In genomic region chr1:24020032-24020431, GRCh38 we compare ENCODE assay signal across 13 cellular contexts. TPM values are rescaled to one million over a fixed set of nuclear protein-coding genes. Genes with fewer than 3 reads are reported as not detected.
DNase-seq lines count a peak whose midpoint lies in the region; ATAC-seq, FAIRE-seq and TF ChIP-seq lines count a peak whose summit lies in the region.
"Had no signal": no experiment of that assay in that cellular context is flagged by ENCODE, and none has a peak within 500 bp of the region (broad histone marks: within the 10 kb centered on the region; RNA-seq: fewer than 3 reads in every experiment).

No MANE protein-coding gene starts in this region.

- no peak for DNase-seq in HepG2 (ENCODE audit: low spot score)
- no peak for DNase-seq in right lobe of liver
- DNase-seq in prostate gland (ENCODE audit: low spot score), result no peak
- no peak for DNase-seq in amygdala (lab: John Stamatoyannopoulos, UW)
- no peak for DNase-seq in SKM-1 (lab: John Stamatoyannopoulos, UW; ENCODE audit: unreplicated experiment)
- no peak for DNase-seq in activated T-cell treated with anti-CD3 and anti-CD28 coated beads for 4 hours
- DNase-seq: KG1, NCI-H2227 treated with DMSO at 0.1 percent for 48 hours, SJCRH30, small intestine had no signal

- H3K4me3 ChIP-seq in HepG2 (replicated peaks in 1 of 3; ENCODE audit: insufficient read depth in 1 of 3, low read depth in 2 of 3, low read length in 3 of 3) (peak overlapping the region in 1 of 3 experiments; percentile 3; a peak in 1 of 6 replicates), right lobe of liver (no peak overlapping the region), gastroesophageal sphincter (no peak overlapping the region), prostate gland (no peak overlapping the region)
- H3K4me3 ChIP-seq: SJCRH30 had no signal

- POLR2A ChIA-PET in HepG2 (lab: Yijun Ruan, JAX), result interaction anchor here (1.5 to 4.1 kb wide), 7 partner anchors 9 to 220 kb away, joined by 5 to 63 read pairs (median 32); partner anchors contain the start of genes GALE, PNRC2 and SRSF10

- H4K20me1 ChIP-seq in HepG2 (ENCODE audit: insufficient read depth, low read length), result no peaks in the 10 kb centered on the region

- intact Hi-C loops in HepG2 (cut with micrococcal nuclease; ENCODE audit: unreplicated experiment) (loop anchor here (2.0 kb wide), 2 partner anchors 17 to 39 kb away; partner anchors contain the start of gene SRSF10), right lobe of liver (cut with DNase I) (no loop called here), prostate gland (cut with DNase I) (loop anchor here (10.0 kb wide), 1 partner anchor 215 kb away; the partner anchor contains the start of gene GALE)

- H3K36me3 ChIP-seq in HepG2 (replicated peaks in 1 of 2; ENCODE audit: control insufficient read depth in 1 of 2, insufficient read depth in 2 of 2, low read length in 2 of 2) (no peaks in the 10 kb centered on the region), right lobe of liver (no peaks in the 10 kb centered on the region), gastroesophageal sphincter (no peaks in the 10 kb centered on the region), prostate gland (no peaks in the 10 kb centered on the region)
- H3K36me3 ChIP-seq: SJCRH30 had no signal

- H3K4me1 ChIP-seq in HepG2 (ENCODE audit: insufficient read depth, low read length) (peaks cover 98% of the 10 kb centered on the region), right lobe of liver (peaks cover 0 to 32% (median 15%) of the 10 kb centered on the region in 4 donors), gastroesophageal sphincter (peaks cover 5 to 79% (median 33%) of the 10 kb centered on the region in 3 donors), prostate gland (replicated peaks) (peaks cover 17% of the 10 kb centered on the region)

- no peak for FAIRE-seq in HepG2 (lab: Jason Lieb, UNC)
- FAIRE-seq: H54, small intestine had no signal

- no TSS peak for BruUV-seq in HepG2 (replicated peaks; lab: Mats Ljungman, UMichigan)

- H3K27me3 ChIP-seq in HepG2 (ENCODE audit: control insufficient read depth in 1 of 2, insufficient read depth in 2 of 2, low read length in 2 of 2) (no peaks in the 10 kb centered on the region; a peak in 1 of 5 replicates), right lobe of liver (no peaks in the 10 kb centered on the region), gastroesophageal sphincter (no peaks in the 10 kb centered on the region), prostate gland (replicated peaks; ENCODE audit: insufficient read depth) (no peaks in the 10 kb centered on the region)
- H3K27me3 ChIP-seq: SJCRH30 had no signal

- H2AFZ ChIP-seq in HepG2 (ENCODE audit: low read length), result no peak overlapping the region

- peaks cover 17% of the 10 kb centered on the region for H3K79me2 ChIP-seq in HepG2 (ENCODE audit: insufficient read depth, low read length)

- H3K9ac ChIP-seq in HepG2 (ENCODE audit: insufficient read depth, low read depth, low read length), result peak overlapping the region; percentile 92

- in situ Hi-C loops in HepG2 (cut with HindIII; ENCODE audit: extremely low pct_ligation_motif_present, low pct_unique_long_range_greater_than_20kb), result loop anchor here (5.0 kb wide), 1 partner anchor 43 kb away; no protein-coding TSS in a partner anchor

- peak overlapping the region; percentile 93 for H3K4me2 ChIP-seq in HepG2 (ENCODE audit: low read depth, low read length)

- 94% methylated on average over 5 of the region's 5 CpGs for WGBS in HepG2 (ENCODE audit: low lambda C conversion rate)
- 74% methylated on average over 4 of the region's 5 CpGs for WGBS in right lobe of liver (ENCODE audit: insufficient coverage, low coverage, low lambda C conversion rate, missing lambda C conversion rate)
- WGBS in gastroesophageal sphincter (ENCODE audit: low coverage in 1 of 2), 2 donors, result 35% methylated on average over 4 to 5 of the region's 5 CpGs
- WGBS in prostate gland, result 48% methylated on average over 5 of the region's 5 CpGs

- no peak for TF ChIP-seq RAD21 in HepG2 (CRISPR knock-in tag; IDR thresholded peaks at IDR 0.05)

- H3K9me3 ChIP-seq in HepG2 (ENCODE audit: low read length) (no peaks in the 10 kb centered on the region), right lobe of liver (no peaks in the 10 kb centered on the region), gastroesophageal sphincter (no peaks in the 10 kb centered on the region), prostate gland (no peaks in the 10 kb centered on the region)
- H3K9me3 ChIP-seq: SJCRH30 had no signal

- CTCF ChIA-PET in HepG2 (lab: Yijun Ruan, JAX; ENCODE audit: low intra/inter-chr PET ratio, low total read pairs), result no interaction called here

- H3K27ac ChIP-seq in HepG2 (ENCODE audit: extremely low read length, insufficient read depth, low read length) (peak overlapping the region; percentile 98), right lobe of liver (peak overlapping the region in 1 of 3 donors; percentile 51), gastroesophageal sphincter (peak overlapping the region; percentile 85 to 95 (median 93)), prostate gland (peak overlapping the region; percentile 87 to 89)
- H3K27ac ChIP-seq: SJCRH30 had no signal

- no peak for TF ChIP-seq CTCF in HepG2 (CRISPR knock-in tag; IDR thresholded peaks at IDR 0.05)
- TF ChIP-seq CTCF in right lobe of liver (IDR thresholded peaks at IDR 0.05), result no peak
- TF ChIP-seq CTCF in gastroesophageal sphincter (IDR thresholded peaks at IDR 0.05), result no peak
- TF ChIP-seq CTCF in prostate gland (IDR thresholded peaks at IDR 0.05), result no peak

- TF ChIP-seq EP300 in HepG2 (IDR thresholded peaks at IDR 0.05; ENCODE audit: low read depth in 2 of 2, low read length in 2 of 2) (no peak), HepG2 (CRISPR knock-in tag; IDR thresholded peaks at IDR 0.05; ENCODE audit: borderline replicate concordance) (no peak), gastroesophageal sphincter (IDR thresholded peaks at IDR 0.05) (no peak)

- ATAC-seq in HepG2 (no peak), right lobe of liver (no peak), gastroesophageal sphincter (peak; percentile 37), GM19328 (IDR thresholded peaks at IDR 0.05; ENCODE audit: unreplicated experiment) (no peak)

- TF ChIP-seq POLR2A in HepG2 (IDR thresholded peaks at IDR 0.05; ENCODE audit: insufficient read depth in 1 of 2, low read depth in 2 of 2, low read length in 2 of 2) (no peak), right lobe of liver (IDR thresholded peaks at IDR 0.05) (no peak), gastroesophageal sphincter (IDR thresholded peaks at IDR 0.05) (no peak), prostate gland (IDR thresholded peaks at IDR 0.05) (no peak)

TF ChIP-seq in HepG2, 621 proteins besides CTCF, POLR2A, EP300 and RAD21:
- TF ChIP-seq MAFK (conservative IDR thresholded peaks at IDR 0.05 in 1 of 2, IDR thresholded peaks at IDR 0.05 in 1 of 2; ENCODE audit: low read length in 2 of 2) (peak; percentile 51 to 60; a peak in 3 of 4 replicates), MAFF (IDR thresholded peaks at IDR 0.05; ENCODE audit: low read depth, low read length) (peak; percentile 64), ZMYM2 (CRISPR knock-in tag; IDR thresholded peaks at IDR 0.05) (no peak)
TF ChIP-seq in HepG2: peak in this region for 2.

RNA-seq across cellular contexts. Expression of gene SRSF10, which starts 39.9 kb away (rescaled TPM):
- total RNA-seq in HepG2 (2016; rRNA removed; fragmentation: Illumina TruSeq; extraction: Trizol) (156 and 186 TPM in 2 replicates), right lobe of liver (10 to 100 TPM; 30.6 to 51.5 (median 43.1) TPM), gastroesophageal sphincter (100 to 1,000 TPM in 1 of 4 donors, 10 to 100 TPM in 3; 51.5 to 117 (median 76.2) TPM), prostate gland (10 to 100 TPM; 94.3 to 94.9 TPM)
- 14.0 and 16.3 TPM in 2 replicates for total RNA-seq in HepG2 (2016; cell fraction: cytosol; rRNA removed; fragmentation: Illumina TruSeq; extraction: Trizol; ENCODE audit: low read depth)
- 155 and 183 TPM in 2 replicates for total RNA-seq in HepG2 (2016; cell fraction: insoluble cytoplasmic fraction; rRNA removed; fragmentation: Illumina TruSeq; extraction: Trizol)
- total RNA-seq in HepG2 (2016; cell fraction: membrane; rRNA removed; fragmentation: Illumina TruSeq; extraction: Trizol), result 44.1 and 51.2 TPM in 2 replicates
- total RNA-seq in HepG2 (2016; cell fraction: nucleus; rRNA removed; fragmentation: Illumina TruSeq; extraction: Trizol), result 358 and 375 TPM in 2 replicates
- polyA plus RNA-seq in HepG2 (2011; rRNA removed), result 98.2 and 126 TPM in 2 replicates
- 56.6 and 58.5 TPM in 2 replicates for polyA plus RNA-seq in HepG2 (2011; cell fraction: cytosol; rRNA removed)
- polyA plus RNA-seq in HepG2 (2011; cell fraction: nucleus; rRNA removed), result 190 and 202 TPM in 2 replicates
- polyA plus RNA-seq in HepG2 (2012), result 75.4 and 108 TPM in 2 replicates
- 14.3 and 14.6 TPM in 2 replicates for polyA plus RNA-seq in HepG2 (2016; cell fraction: cytosol; fragmentation: Illumina TruSeq; extraction: Trizol; ENCODE audit: low read depth)
- polyA plus RNA-seq in HepG2 (2016; cell fraction: insoluble cytoplasmic fraction; fragmentation: Illumina TruSeq; extraction: Trizol; ENCODE audit: low read depth), result 176 and 184 TPM in 2 replicates
- 31.3 and 32.4 TPM in 2 replicates for polyA plus RNA-seq in HepG2 (2016; cell fraction: membrane; fragmentation: Illumina TruSeq; extraction: Trizol; ENCODE audit: low read depth)
- polyA plus RNA-seq in HepG2 (2016; cell fraction: nucleus; fragmentation: Illumina TruSeq; extraction: Trizol; ENCODE audit: insufficient read depth, low read depth), result 441 and 449 TPM in 2 replicates
- 105 and 142 TPM in 2 replicates for polyA minus RNA-seq in HepG2 (2011; rRNA and poly(A)+ RNA removed; ENCODE audit: low replicate concordance)
- polyA minus RNA-seq in HepG2 (2011; cell fraction: cytosol; rRNA and poly(A)+ RNA removed), result 33.1 and 43.0 TPM in 2 replicates
- 554 and 606 TPM in 2 replicates for polyA minus RNA-seq in HepG2 (2011; cell fraction: nucleus; rRNA and poly(A)+ RNA removed)

Comparison
In these comparisons a context has a peak if more than half of its experiments do, and no peak if none do; other contexts are left out.
1. intact Hi-C loops: an anchor here in HepG2 (2.0 kb wide) and prostate gland (10.0 kb wide); none called in right lobe of liver.